Comparison of ENCODE assay signal across 3 cellular contexts in genomic region chr1:75136158-75136815, GRCh38.
A peak's percentile ranks its signal among the peaks of the same experiment; 100 is the strongest.
TF ChIP-seq lines count a peak whose summit lies in the region.

No MANE protein-coding gene starts in this region.

TF ChIP-seq in A549, 52 proteins besides CTCF, POLR2A, EP300 and RAD21:
- TF ChIP-seq ZC3H11A (IDR thresholded peaks at IDR 0.05) (no peak), HMGXB4 (CRISPR knock-in tag; IDR thresholded peaks at IDR 0.05; ENCODE audit: borderline replicate concordance) (no peak), HOXB13 (CRISPR knock-in tag; IDR thresholded peaks at IDR 0.05; ENCODE audit: low read depth) (no peak), HES2 (IDR thresholded peaks at IDR 0.05) (no peak), ZSCAN20 (CRISPR knock-in tag; IDR thresholded peaks at IDR 0.05) (no peak), NR3C1 (IDR thresholded peaks at IDR 0.05) (no peak), RFX5 (IDR thresholded peaks at IDR 0.05) (no peak), NPAS2 (CRISPR knock-in tag; IDR thresholded peaks at IDR 0.05; ENCODE audit: borderline replicate concordance) (no peak), RCOR1 (IDR thresholded peaks at IDR 0.05; ENCODE audit: low read depth, low read length) (no peak), SREBF2 (IDR thresholded peaks at IDR 0.05) (no peak), ZNF302 (CRISPR knock-in tag; IDR thresholded peaks at IDR 0.05) (no peak), MAZ (IDR thresholded peaks at IDR 0.05; ENCODE audit: borderline replicate concordance, low read depth, low read length) (no peak), FOXS1 (CRISPR knock-in tag; IDR thresholded peaks at IDR 0.05) (no peak)

TF ChIP-seq in IMR-90, 13 proteins besides CTCF, POLR2A, EP300 and RAD21:
- TF ChIP-seq FOS (IDR thresholded peaks at IDR 0.05; ENCODE audit: low read depth, low read length), result no peak
- TF ChIP-seq MAZ (IDR thresholded peaks at IDR 0.05; ENCODE audit: borderline replicate concordance, low read depth, low read length), result no peak
- no peak for TF ChIP-seq CHD1 (IDR thresholded peaks at IDR 0.05; ENCODE audit: low read depth, low read length)
- no peak for TF ChIP-seq ELK1 (IDR thresholded peaks at IDR 0.05; ENCODE audit: borderline replicate concordance, low read depth, low read length)
- TF ChIP-seq MXI1 (IDR thresholded peaks at IDR 0.05; ENCODE audit: borderline replicate concordance, low read depth, low read length), result no peak
- no peak for TF ChIP-seq RFX5 (IDR thresholded peaks at IDR 0.05; ENCODE audit: low read depth, low read length)
- TF ChIP-seq MAFK (IDR thresholded peaks at IDR 0.05; ENCODE audit: low read depth, low read length), result no peak
- TF ChIP-seq RCOR1 (IDR thresholded peaks at IDR 0.05; ENCODE audit: insufficient replicate concordance, low read length), result no peak
- no peak for TF ChIP-seq USF2 (IDR thresholded peaks at IDR 0.05; ENCODE audit: low read depth, low read length)
- no peak for TF ChIP-seq BHLHE40 (IDR thresholded peaks at IDR 0.05; ENCODE audit: low read depth, low read length)

TF ChIP-seq in GM12878, 131 proteins besides CTCF, POLR2A, EP300 and RAD21:
- TF ChIP-seq ZSCAN29 (IDR thresholded peaks at IDR 0.05) (no peak), SUZ12 (IDR thresholded peaks at IDR 0.05; ENCODE audit: unreplicated experiment) (peak; percentile 79)
TF ChIP-seq in GM12878: peak in this region for 1.
